In the genomic region with DNA sequence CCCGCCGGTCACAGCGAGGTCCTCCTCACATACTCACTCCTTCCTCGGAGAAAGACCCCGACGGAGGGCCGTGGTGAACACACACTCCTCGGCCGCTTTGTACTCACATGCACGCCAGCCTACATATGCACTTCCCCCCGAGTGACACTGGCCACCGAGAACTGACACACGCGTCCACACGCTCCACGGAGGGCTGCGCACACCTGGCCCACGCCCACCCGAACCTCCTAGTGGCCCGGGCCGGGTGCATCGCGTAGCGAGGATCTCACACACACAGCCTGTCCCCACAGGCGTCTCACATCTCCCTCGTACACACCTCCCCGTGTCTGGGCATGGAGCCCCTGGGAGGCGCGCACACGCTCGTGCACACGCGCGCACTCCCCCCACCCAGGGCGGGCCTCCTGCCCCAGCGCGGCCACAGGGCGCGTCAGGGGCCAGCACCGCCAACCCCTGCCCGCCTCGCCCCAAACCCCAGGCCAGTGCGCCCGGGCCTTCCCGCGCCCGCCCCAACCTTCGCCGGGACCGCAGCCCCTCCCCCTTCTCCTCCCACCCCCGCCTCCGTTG, we compare ENCODE assay signal across 8 cellular contexts. TPM values are rescaled to one million over a fixed set of nuclear protein-coding genes. Genes with fewer than 3 reads are reported as not detected.
DNase-seq lines count a peak whose midpoint lies in the region; ATAC-seq and TF ChIP-seq lines count a peak whose summit lies in the region.

No MANE protein-coding gene starts in this region.

- ATAC-seq in SK-N-SH treated with all-trans-retinoic acid at 6 μM for 48 hours (peak; percentile 30), HG02870 (IDR thresholded peaks at IDR 0.05; ENCODE audit: unreplicated experiment) (no peak), GM18511 (IDR thresholded peaks at IDR 0.05; ENCODE audit: unreplicated experiment) (no peak)

- TF ChIP-seq CTCF in fibroblast of pulmonary artery (IDR thresholded peaks at IDR 0.05; ENCODE audit: low read length, missing control alignments), result no peak

- peak overlapping the region; percentile 50 for H3K4me3 ChIP-seq in fibroblast of pulmonary artery (replicated peaks; ENCODE audit: low read depth, low read length)

- peak; percentile 26 for DNase-seq in NOMO-1 treated with DMSO at 0.1 percent for 48 hours (lab: John Stamatoyannopoulos, UW; ENCODE audit: unreplicated experiment)
- DNase-seq in NOMO-1 treated with dmso at 0.1 percent for 144 hours (lab: John Stamatoyannopoulos, UW; ENCODE audit: unreplicated experiment), result no peak
- no peak for DNase-seq in fibroblast of pulmonary artery (ENCODE audit: low read depth)
- DNase-seq in occipital lobe (lab: John Stamatoyannopoulos, UW), result peak; percentile 68
- no peak for DNase-seq in EL

TF ChIP-seq in SK-N-SH treated with all-trans-retinoic acid at 6 μM for 48 hours, 23 proteins besides CTCF, POLR2A, EP300 and RAD21:
- TF ChIP-seq CSDC2 (CRISPR knock-in tag; IDR thresholded peaks at IDR 0.05) (no peak), CREB5 (CRISPR knock-in tag; IDR thresholded peaks at IDR 0.05; ENCODE audit: low read depth) (no peak), OSR1 (CRISPR knock-in tag; IDR thresholded peaks at IDR 0.05) (no peak), BACH2 (CRISPR knock-in tag; IDR thresholded peaks at IDR 0.05; ENCODE audit: borderline replicate concordance) (no peak), SNAI2 (CRISPR knock-in tag; IDR thresholded peaks at IDR 0.05) (no peak), ZFP3 (CRISPR knock-in tag; IDR thresholded peaks at IDR 0.05) (no peak), GLIS3 (CRISPR knock-in tag; IDR thresholded peaks at IDR 0.05) (no peak), ZC3H10 (CRISPR knock-in tag; IDR thresholded peaks at IDR 0.05) (no peak), RARB (CRISPR knock-in tag; IDR thresholded peaks at IDR 0.05) (no peak), ZNF8 (CRISPR knock-in tag; IDR thresholded peaks at IDR 0.05) (no peak), PPARA (CRISPR knock-in tag; IDR thresholded peaks at IDR 0.05; ENCODE audit: borderline replicate concordance) (no peak), TOX (CRISPR knock-in tag; IDR thresholded peaks at IDR 0.05; ENCODE audit: borderline replicate concordance) (no peak), ZNF565 (CRISPR knock-in tag; conservative IDR thresholded peaks at IDR 0.05; ENCODE audit: low read depth) (no peak)
- TF ChIP-seq, protein P1, sequence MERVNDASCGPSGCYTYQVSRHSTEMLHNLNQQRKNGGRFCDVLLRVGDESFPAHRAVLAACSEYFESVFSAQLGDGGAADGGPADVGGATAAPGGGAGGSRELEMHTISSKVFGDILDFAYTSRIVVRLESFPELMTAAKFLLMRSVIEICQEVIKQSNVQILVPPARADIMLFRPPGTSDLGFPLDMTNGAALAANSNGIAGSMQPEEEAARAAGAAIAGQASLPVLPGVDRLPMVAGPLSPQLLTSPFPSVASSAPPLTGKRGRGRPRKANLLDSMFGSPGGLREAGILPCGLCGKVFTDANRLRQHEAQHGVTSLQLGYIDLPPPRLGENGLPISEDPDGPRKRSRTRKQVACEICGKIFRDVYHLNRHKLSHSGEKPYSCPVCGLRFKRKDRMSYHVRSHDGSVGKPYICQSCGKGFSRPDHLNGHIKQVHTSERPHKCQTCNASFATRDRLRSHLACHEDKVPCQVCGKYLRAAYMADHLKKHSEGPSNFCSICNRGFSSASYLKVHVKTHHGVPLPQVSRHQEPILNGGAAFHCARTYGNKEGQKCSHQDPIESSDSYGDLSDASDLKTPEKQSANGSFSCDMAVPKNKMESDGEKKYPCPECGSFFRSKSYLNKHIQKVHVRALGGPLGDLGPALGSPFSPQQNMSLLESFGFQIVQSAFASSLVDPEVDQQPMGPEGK (CRISPR knock-in tag; IDR thresholded peaks at IDR 0.05; ENCODE audit: borderline replicate concordance), result no peak
- TF ChIP-seq, protein P2, sequence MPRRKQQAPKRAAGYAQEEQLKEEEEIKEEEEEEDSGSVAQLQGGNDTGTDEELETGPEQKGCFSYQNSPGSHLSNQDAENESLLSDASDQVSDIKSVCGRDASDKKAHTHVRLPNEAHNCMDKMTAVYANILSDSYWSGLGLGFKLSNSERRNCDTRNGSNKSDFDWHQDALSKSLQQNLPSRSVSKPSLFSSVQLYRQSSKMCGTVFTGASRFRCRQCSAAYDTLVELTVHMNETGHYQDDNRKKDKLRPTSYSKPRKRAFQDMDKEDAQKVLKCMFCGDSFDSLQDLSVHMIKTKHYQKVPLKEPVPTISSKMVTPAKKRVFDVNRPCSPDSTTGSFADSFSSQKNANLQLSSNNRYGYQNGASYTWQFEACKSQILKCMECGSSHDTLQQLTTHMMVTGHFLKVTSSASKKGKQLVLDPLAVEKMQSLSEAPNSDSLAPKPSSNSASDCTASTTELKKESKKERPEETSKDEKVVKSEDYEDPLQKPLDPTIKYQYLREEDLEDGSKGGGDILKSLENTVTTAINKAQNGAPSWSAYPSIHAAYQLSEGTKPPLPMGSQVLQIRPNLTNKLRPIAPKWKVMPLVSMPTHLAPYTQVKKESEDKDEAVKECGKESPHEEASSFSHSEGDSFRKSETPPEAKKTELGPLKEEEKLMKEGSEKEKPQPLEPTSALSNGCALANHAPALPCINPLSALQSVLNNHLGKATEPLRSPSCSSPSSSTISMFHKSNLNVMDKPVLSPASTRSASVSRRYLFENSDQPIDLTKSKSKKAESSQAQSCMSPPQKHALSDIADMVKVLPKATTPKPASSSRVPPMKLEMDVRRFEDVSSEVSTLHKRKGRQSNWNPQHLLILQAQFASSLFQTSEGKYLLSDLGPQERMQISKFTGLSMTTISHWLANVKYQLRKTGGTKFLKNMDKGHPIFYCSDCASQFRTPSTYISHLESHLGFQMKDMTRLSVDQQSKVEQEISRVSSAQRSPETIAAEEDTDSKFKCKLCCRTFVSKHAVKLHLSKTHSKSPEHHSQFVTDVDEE (CRISPR knock-in tag; IDR thresholded peaks at IDR 0.05), result no peak

RNA-seq across cellular contexts. Expression of gene C3orf70, which starts 0.4 kb away (rescaled TPM):
- total RNA-seq in occipital lobe, result 26.8 TPM

Comparison
In these comparisons a context has a peak if more than half of its experiments do, and no peak if none do; other contexts are left out.
1. DNase-seq: peak in NOMO-1 treated with DMSO at 0.1 percent for 48 hours (single experiment) and occipital lobe (single experiment); none in NOMO-1 treated with dmso at 0.1 percent for 144 hours (single experiment), fibroblast of pulmonary artery (single experiment) and EL (single experiment).